In the genomic region with DNA sequence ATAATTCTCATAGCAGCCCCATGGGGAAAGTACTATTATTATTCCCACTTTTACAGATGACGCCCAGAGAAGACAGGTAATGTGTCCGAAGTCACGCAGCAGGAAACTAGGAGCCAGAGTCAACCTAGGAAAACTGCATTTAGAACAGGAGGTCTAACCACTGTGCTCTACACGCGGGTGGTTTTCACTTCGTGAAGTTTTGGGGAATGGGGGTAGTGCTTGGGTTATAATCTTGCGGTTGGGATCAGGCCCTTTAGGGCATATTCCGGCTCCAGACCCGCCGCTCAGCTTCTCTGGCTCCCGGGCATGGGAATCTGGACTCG, we compare ENCODE assay signal across 8 cellular contexts. TPM values are rescaled to one million over a fixed set of nuclear protein-coding genes. Genes with fewer than 3 reads are reported as not detected.
DNase-seq lines count a peak whose midpoint lies in the region; ATAC-seq and TF ChIP-seq lines count a peak whose summit lies in the region.

No MANE protein-coding gene starts in this region.

- H2AFZ ChIP-seq in DND-41 (ENCODE audit: low read depth, low read length) (peak overlapping the region; percentile 84), trophoblast cell (ENCODE audit: insufficient read depth, low read length, poor library complexity) (no peak overlapping the region)

- intact Hi-C loops in Panc1 (cut with micrococcal nuclease; ENCODE audit: unreplicated experiment): loop anchor here (2.0 to 10.0 kb wide), 3 partner anchors 45 to 150 kb away; partner anchors contain the start of gene RPS27L

- H3K4me2 ChIP-seq in DND-41 (ENCODE audit: insufficient read depth, low read length) (peak overlapping the region; percentile 95), trophoblast cell (ENCODE audit: low read length) (peak overlapping the region; percentile 63)

- no peaks in the 10 kb centered on the region for H3K9me3 ChIP-seq in DND-41 (ENCODE audit: insufficient read depth, low read length, severe bottlenecking)
- no peaks in the 10 kb centered on the region for H3K9me3 ChIP-seq in Panc1 (ENCODE audit: control insufficient read depth, insufficient read depth, low read depth, low read length)
- H3K9me3 ChIP-seq in trophoblast cell (ENCODE audit: insufficient read depth, low read depth, low read length): no peaks in the 10 kb centered on the region

- no CpG with 5 or more reads among the region's 12 CpGs for WGBS in trophoblast cell (ENCODE audit: extremely low coverage, insufficient coverage, insufficient read length)

- peak overlapping the region; percentile 67 for H3K9ac ChIP-seq in DND-41 (ENCODE audit: low read depth, low read length)
- H3K9ac ChIP-seq in trophoblast cell (ENCODE audit: low read length): peak overlapping the region; percentile 87

- H2BK120ac ChIP-seq in trophoblast cell (ENCODE audit: insufficient read depth, low read length, poor library complexity): no peak overlapping the region

- H4K20me1 ChIP-seq in DND-41 (ENCODE audit: insufficient read depth, low read length): no peaks in the 10 kb centered on the region

- H4K12ac ChIP-seq in trophoblast cell (ENCODE audit: low read depth, low read length): no peak overlapping the region

- H2BK5ac ChIP-seq in trophoblast cell (ENCODE audit: low read depth, low read length, poor library complexity): peak overlapping the region; percentile 0

- in situ Hi-C loops in Panc1 (cut with HindIII; ENCODE audit: low pct_unique_long_range_greater_than_20kb, low sequenced_read_pairs): no loop called here

- POLR2A ChIA-PET in Panc1 (lab: Charles Lee): interaction anchor here (0.6 to 1.3 kb wide), 4 partner anchors 9 to 470 kb away, joined by 3 to 4 read pairs (median 4); no protein-coding TSS in a partner anchor

- peaks cover 30% of the 10 kb centered on the region for H3K4me1 ChIP-seq in DND-41 (ENCODE audit: insufficient read depth, low read length)
- peaks cover 72% of the 10 kb centered on the region for H3K4me1 ChIP-seq in Panc1 (ENCODE audit: control insufficient read depth, insufficient read depth, low read length)
- peaks cover 3 to 4% of the 10 kb centered on the region in 2 experiments for H3K4me1 ChIP-seq in trophoblast cell (ENCODE audit: control insufficient read depth in 1 of 2, insufficient read depth in 2 of 2, low read length in 2 of 2)

- H3K36me3 ChIP-seq in DND-41 (ENCODE audit: insufficient read depth, low read length) (no peaks in the 10 kb centered on the region; the same call in 1 of the 2 replicates), Panc1 (ENCODE audit: control insufficient read depth, insufficient read depth, low read length) (no peaks in the 10 kb centered on the region; the same call in 1 of the 2 replicates), trophoblast cell (ENCODE audit: control insufficient read depth in 1 of 2, insufficient read depth in 2 of 2, low read length in 2 of 2) (peaks cover 31 to 58% of the 10 kb centered on the region in 2 experiments)

- no peak overlapping the region for H3K14ac ChIP-seq in trophoblast cell (ENCODE audit: low read length)

- H3K4me3 ChIP-seq in DND-41 (ENCODE audit: low read depth in 1 of 2, low read length in 2 of 2) (peak overlapping the region; percentile 53 to 73; a peak in 3 of 4 replicates), Panc1 (ENCODE audit: low read depth in 2 of 2, low read length in 2 of 2) (peak overlapping the region; percentile 80 to 90), epithelial cell of proximal tubule (ENCODE audit: low read depth, low read length) (peak overlapping the region; percentile 75), trophoblast cell (ENCODE audit: low read depth, low read length) (no peak overlapping the region)

- no peak overlapping the region for H3K23ac ChIP-seq in trophoblast cell (ENCODE audit: low read length)

- no TSS peak for BruUV-seq in Panc1 (replicated peaks; lab: Mats Ljungman, UMichigan)

- no peak overlapping the region for H2BK12ac ChIP-seq in trophoblast cell (ENCODE audit: low read length)

- H4K91ac ChIP-seq in trophoblast cell (ENCODE audit: low read depth, low read length): no peak overlapping the region

- no peak overlapping the region for H3K18ac ChIP-seq in trophoblast cell (ENCODE audit: low read length)

- CTCF ChIA-PET in Panc1 (lab: Charles Lee): interaction anchor here (0.6 to 2.4 kb wide), 10 partner anchors 9 to 354 kb away, joined by 3 to 11 read pairs (median 5); no protein-coding TSS in a partner anchor

- H4K8ac ChIP-seq in trophoblast cell (ENCODE audit: low read depth, low read length): no peak overlapping the region

- H3K4ac ChIP-seq in trophoblast cell (ENCODE audit: low read depth, low read length): no peak overlapping the region

- TF ChIP-seq CTCF in DND-41 (IDR thresholded peaks at IDR 0.05; ENCODE audit: borderline replicate concordance, extremely low read depth, low read length, poor library complexity, severe bottlenecking) (no peak), Panc1 (IDR thresholded peaks at IDR 0.05) (no peak), epithelial cell of proximal tubule (conservative IDR thresholded peaks at IDR 0.05; ENCODE audit: low read depth, low read length) (no peak)

- no peak for DNase-seq in DND-41
- no peak for DNase-seq in Panc1 (ENCODE audit: low read depth, low spot score)
- no peak for DNase-seq in epithelial cell of proximal tubule (ENCODE audit: low read depth)
- DNase-seq in trophoblast cell: no peak
- no peak for DNase-seq in stimulated activated naive CD4-positive, alpha-beta T cell treated with Interleukin-2 at 50 U/mL for 16 hours (lab: John Stamatoyannopoulos, UW)
- no peak for DNase-seq in SIG-M5 treated with dmso at 0.1 percent for 504 hours (lab: John Stamatoyannopoulos, UW; ENCODE audit: unreplicated experiment)
- DNase-seq in retina: no peak
- DNase-seq in hepatic stellate cell (ENCODE audit: low spot score): no peak

- H3K27me3 ChIP-seq in DND-41 (ENCODE audit: insufficient read depth, low read length, poor library complexity) (peaks cover 12% of the 10 kb centered on the region), Panc1 (ENCODE audit: control insufficient read depth, insufficient read depth, low read length) (no peaks in the 10 kb centered on the region), trophoblast cell (ENCODE audit: insufficient read depth, low read length) (no peaks in the 10 kb centered on the region)

- no peak overlapping the region for H2AK5ac ChIP-seq in trophoblast cell (ENCODE audit: low read length)

- H3K79me2 ChIP-seq in DND-41 (ENCODE audit: insufficient read depth, low read length) (no peaks in the 10 kb centered on the region; the same call in 1 of the 2 replicates), trophoblast cell (ENCODE audit: control insufficient read depth, insufficient read depth, low read length, poor library complexity) (peaks cover 24% of the 10 kb centered on the region)

- peak overlapping the region; percentile 50 for H3K27ac ChIP-seq in DND-41 (ENCODE audit: low read length)
- H3K27ac ChIP-seq in Panc1 (ENCODE audit: low read length): peak overlapping the region; percentile 83
- H3K27ac ChIP-seq in trophoblast cell (ENCODE audit: low read depth, low read length): peak overlapping the region; percentile 100

- ATAC-seq in DND-41 (ENCODE audit: insufficient read depth, low read depth) (no peak), Panc1 (no peak)

- H3K79me1 ChIP-seq in trophoblast cell (ENCODE audit: low read length): peaks cover 40% of the 10 kb centered on the region

RNA-seq across cellular contexts. Expression of gene TPM1, which starts 5.2 kb away (rescaled TPM):
- total RNA-seq in Panc1 (2021; ENCODE audit: unreplicated experiment): 298 TPM
- polyA plus RNA-seq in Panc1 (2012; ENCODE audit: insufficient read length): 243 TPM
- 887 and 925 TPM in 2 replicates for total RNA-seq in epithelial cell of proximal tubule
- polyA plus RNA-seq in trophoblast cell (2013): 3,520 and 3,660 TPM in 2 replicates

Comparison
In these comparisons a context has a peak if more than half of its experiments do, and no peak if none do; other contexts are left out.
1. H3K27ac ChIP-seq: peak in every context shown above with its lines; median percentile 100 in trophoblast cell; 83 in Panc1; 50 in DND-41.